1 cellular context compared by ENCODE assay signal in the genomic region with DNA sequence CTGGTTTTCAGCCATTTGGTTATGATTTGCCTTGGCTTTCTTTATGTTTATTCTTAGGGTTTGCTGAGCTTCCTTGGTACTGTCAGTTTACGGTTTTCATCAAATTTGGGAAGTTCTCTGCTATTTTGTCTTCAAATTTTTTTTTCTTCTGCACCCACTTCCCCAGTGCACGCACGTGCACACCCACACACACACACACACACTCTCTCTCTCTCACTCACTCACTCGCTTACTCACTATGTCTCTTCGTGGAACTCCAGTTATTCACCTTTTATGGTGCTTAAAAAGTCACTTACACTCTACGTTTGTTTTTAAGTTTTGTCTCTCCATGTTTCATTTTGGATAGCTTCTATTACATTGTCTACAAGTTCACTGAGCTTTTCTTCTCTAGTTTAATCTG.
TF ChIP-seq lines count a peak whose summit lies in the region.

No MANE protein-coding gene starts in this region.

TF ChIP-seq in K562, 482 proteins besides CTCF, POLR2A, EP300 and RAD21 (continued from another document and continues in another):
- TF ChIP-seq, protein P1, sequence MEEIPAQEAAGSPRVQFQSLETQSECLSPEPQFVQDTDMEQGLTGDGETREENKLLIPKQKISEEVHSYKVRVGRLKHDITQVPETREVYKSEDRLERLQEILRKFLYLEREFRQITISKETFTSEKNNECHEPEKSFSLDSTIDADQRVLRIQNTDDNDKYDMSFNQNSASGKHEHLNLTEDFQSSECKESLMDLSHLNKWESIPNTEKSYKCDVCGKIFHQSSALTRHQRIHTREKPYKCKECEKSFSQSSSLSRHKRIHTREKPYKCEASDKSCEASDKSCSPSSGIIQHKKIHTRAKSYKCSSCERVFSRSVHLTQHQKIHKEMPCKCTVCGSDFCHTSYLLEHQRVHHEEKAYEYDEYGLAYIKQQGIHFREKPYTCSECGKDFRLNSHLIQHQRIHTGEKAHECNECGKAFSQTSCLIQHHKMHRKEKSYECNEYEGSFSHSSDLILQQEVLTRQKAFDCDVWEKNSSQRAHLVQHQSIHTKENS (CRISPR knock-in tag; IDR thresholded peaks at IDR 0.05), result no peak
- TF ChIP-seq BACH1 (tag; IDR thresholded peaks at IDR 0.05), result no peak
- no peak for TF ChIP-seq EZH2 (IDR thresholded peaks at IDR 0.05; ENCODE audit: borderline replicate concordance, low read depth, low read length)
- no peak for TF ChIP-seq CTBP1 (IDR thresholded peaks at IDR 0.05; ENCODE audit: borderline replicate concordance)
- no peak for TF ChIP-seq E2F3 (CRISPR knock-in tag; IDR thresholded peaks at IDR 0.05)
- TF ChIP-seq ATF1 (CRISPR knock-in tag; IDR thresholded peaks at IDR 0.05), result no peak
- no peak for TF ChIP-seq ATF1 (tag; IDR thresholded peaks at IDR 0.05)
- TF ChIP-seq SP1 (CRISPR knock-in tag; IDR thresholded peaks at IDR 0.05), result no peak
- no peak for TF ChIP-seq PHB2 (IDR thresholded peaks at IDR 0.05; ENCODE audit: low read depth)
- no peak for TF ChIP-seq MIER1 (IDR thresholded peaks at IDR 0.05; ENCODE audit: low read depth)
- TF ChIP-seq MYC (IDR thresholded peaks at IDR 0.05; ENCODE audit: low read depth, low read length), result no peak
- TF ChIP-seq MYC (CRISPR knock-in tag; IDR thresholded peaks at IDR 0.05; ENCODE audit: borderline replicate concordance, low read depth), result no peak
- TF ChIP-seq CEBPG (CRISPR knock-in tag; IDR thresholded peaks at IDR 0.05), result no peak
- TF ChIP-seq CEBPG (tag; conservative IDR thresholded peaks at IDR 0.05 in 1 of 2, IDR thresholded peaks at IDR 0.05 in 1 of 2), result no peak
- TF ChIP-seq ZNF41 (CRISPR knock-in tag; conservative IDR thresholded peaks at IDR 0.05), result no peak
- TF ChIP-seq EGR1 (conservative IDR thresholded peaks at IDR 0.05), result peak; percentile 88
- peak; percentile 8; the same call in 1 of the 2 replicates for TF ChIP-seq JUND (IDR thresholded peaks at IDR 0.05; ENCODE audit: borderline replicate concordance, low read depth, low read length)
- TF ChIP-seq JUND (tag; IDR thresholded peaks at IDR 0.05; ENCODE audit: borderline replicate concordance, low read depth, low read length), result no peak
- no peak for TF ChIP-seq ZBTB12 (CRISPR knock-in tag; IDR thresholded peaks at IDR 0.05)
- no peak for TF ChIP-seq TAF7 (tag; IDR thresholded peaks at IDR 0.05)
- no peak for TF ChIP-seq SRSF9 (IDR thresholded peaks at IDR 0.05; ENCODE audit: borderline replicate concordance, low read depth, low read length)
- TF ChIP-seq, protein P2, sequence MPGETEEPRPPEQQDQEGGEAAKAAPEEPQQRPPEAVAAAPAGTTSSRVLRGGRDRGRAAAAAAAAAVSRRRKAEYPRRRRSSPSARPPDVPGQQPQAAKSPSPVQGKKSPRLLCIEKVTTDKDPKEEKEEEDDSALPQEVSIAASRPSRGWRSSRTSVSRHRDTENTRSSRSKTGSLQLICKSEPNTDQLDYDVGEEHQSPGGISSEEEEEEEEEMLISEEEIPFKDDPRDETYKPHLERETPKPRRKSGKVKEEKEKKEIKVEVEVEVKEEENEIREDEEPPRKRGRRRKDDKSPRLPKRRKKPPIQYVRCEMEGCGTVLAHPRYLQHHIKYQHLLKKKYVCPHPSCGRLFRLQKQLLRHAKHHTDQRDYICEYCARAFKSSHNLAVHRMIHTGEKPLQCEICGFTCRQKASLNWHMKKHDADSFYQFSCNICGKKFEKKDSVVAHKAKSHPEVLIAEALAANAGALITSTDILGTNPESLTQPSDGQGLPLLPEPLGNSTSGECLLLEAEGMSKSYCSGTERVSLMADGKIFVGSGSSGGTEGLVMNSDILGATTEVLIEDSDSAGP (CRISPR knock-in tag; IDR thresholded peaks at IDR 0.05), result no peak
- TF ChIP-seq MBD1 (CRISPR knock-in tag; IDR thresholded peaks at IDR 0.05), result no peak
- TF ChIP-seq MLLT1 (IDR thresholded peaks at IDR 0.05), result no peak
- TF ChIP-seq RREB1 (CRISPR knock-in tag; IDR thresholded peaks at IDR 0.05), result no peak
- no peak for TF ChIP-seq HIVEP1 (CRISPR knock-in tag; IDR thresholded peaks at IDR 0.05)
- no peak for TF ChIP-seq ZNF696 (CRISPR knock-in tag; conservative IDR thresholded peaks at IDR 0.05)
- TF ChIP-seq TEAD2 (tag; IDR thresholded peaks at IDR 0.05), result no peak
- TF ChIP-seq FOXA3 (CRISPR knock-in tag; conservative IDR thresholded peaks at IDR 0.05 in 1 of 2, IDR thresholded peaks at IDR 0.05 in 1 of 2), result no peak
- no peak for TF ChIP-seq PPARD (CRISPR knock-in tag; IDR thresholded peaks at IDR 0.05)
- TF ChIP-seq, protein P3, sequence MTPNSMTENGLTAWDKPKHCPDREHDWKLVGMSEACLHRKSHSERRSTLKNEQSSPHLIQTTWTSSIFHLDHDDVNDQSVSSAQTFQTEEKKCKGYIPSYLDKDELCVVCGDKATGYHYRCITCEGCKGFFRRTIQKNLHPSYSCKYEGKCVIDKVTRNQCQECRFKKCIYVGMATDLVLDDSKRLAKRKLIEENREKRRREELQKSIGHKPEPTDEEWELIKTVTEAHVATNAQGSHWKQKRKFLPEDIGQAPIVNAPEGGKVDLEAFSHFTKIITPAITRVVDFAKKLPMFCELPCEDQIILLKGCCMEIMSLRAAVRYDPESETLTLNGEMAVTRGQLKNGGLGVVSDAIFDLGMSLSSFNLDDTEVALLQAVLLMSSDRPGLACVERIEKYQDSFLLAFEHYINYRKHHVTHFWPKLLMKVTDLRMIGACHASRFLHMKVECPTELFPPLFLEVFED (CRISPR knock-in tag; conservative IDR thresholded peaks at IDR 0.05), result no peak; the same call in 1 of the 2 replicates
- TF ChIP-seq GTF2A2 (tag; IDR thresholded peaks at IDR 0.05), result no peak
- TF ChIP-seq BRD9 (IDR thresholded peaks at IDR 0.05; ENCODE audit: low read depth, partially characterized antibody), result no peak
- TF ChIP-seq CXXC5 (CRISPR knock-in tag; IDR thresholded peaks at IDR 0.05), result peak; percentile 22; the same call in 1 of the 2 replicates
- TF ChIP-seq, protein P4, sequence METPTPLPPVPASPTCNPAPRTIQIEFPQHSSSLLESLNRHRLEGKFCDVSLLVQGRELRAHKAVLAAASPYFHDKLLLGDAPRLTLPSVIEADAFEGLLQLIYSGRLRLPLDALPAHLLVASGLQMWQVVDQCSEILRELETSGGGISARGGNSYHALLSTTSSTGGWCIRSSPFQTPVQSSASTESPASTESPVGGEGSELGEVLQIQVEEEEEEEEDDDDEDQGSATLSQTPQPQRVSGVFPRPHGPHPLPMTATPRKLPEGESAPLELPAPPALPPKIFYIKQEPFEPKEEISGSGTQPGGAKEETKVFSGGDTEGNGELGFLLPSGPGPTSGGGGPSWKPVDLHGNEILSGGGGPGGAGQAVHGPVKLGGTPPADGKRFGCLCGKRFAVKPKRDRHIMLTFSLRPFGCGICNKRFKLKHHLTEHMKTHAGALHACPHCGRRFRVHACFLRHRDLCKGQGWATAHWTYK (CRISPR knock-in tag; IDR thresholded peaks at IDR 0.05), result no peak
- TF ChIP-seq PHB (CRISPR knock-in tag; IDR thresholded peaks at IDR 0.05), result no peak
- 0 out of 2 replicates have a peak, but pooled peaks have one; percentile 37 for TF ChIP-seq SMARCE1 (IDR thresholded peaks at IDR 0.05)
- TF ChIP-seq CSDE1 (IDR thresholded peaks at IDR 0.05), result no peak
- TF ChIP-seq MEIS2 (IDR thresholded peaks at IDR 0.05; ENCODE audit: partially characterized antibody), result no peak
- TF ChIP-seq MED1 (CRISPR knock-in tag; IDR thresholded peaks at IDR 0.05; ENCODE audit: borderline replicate concordance), result no peak
- no peak for TF ChIP-seq ZNF830 (CRISPR knock-in tag; IDR thresholded peaks at IDR 0.05)
- TF ChIP-seq, protein P5, sequence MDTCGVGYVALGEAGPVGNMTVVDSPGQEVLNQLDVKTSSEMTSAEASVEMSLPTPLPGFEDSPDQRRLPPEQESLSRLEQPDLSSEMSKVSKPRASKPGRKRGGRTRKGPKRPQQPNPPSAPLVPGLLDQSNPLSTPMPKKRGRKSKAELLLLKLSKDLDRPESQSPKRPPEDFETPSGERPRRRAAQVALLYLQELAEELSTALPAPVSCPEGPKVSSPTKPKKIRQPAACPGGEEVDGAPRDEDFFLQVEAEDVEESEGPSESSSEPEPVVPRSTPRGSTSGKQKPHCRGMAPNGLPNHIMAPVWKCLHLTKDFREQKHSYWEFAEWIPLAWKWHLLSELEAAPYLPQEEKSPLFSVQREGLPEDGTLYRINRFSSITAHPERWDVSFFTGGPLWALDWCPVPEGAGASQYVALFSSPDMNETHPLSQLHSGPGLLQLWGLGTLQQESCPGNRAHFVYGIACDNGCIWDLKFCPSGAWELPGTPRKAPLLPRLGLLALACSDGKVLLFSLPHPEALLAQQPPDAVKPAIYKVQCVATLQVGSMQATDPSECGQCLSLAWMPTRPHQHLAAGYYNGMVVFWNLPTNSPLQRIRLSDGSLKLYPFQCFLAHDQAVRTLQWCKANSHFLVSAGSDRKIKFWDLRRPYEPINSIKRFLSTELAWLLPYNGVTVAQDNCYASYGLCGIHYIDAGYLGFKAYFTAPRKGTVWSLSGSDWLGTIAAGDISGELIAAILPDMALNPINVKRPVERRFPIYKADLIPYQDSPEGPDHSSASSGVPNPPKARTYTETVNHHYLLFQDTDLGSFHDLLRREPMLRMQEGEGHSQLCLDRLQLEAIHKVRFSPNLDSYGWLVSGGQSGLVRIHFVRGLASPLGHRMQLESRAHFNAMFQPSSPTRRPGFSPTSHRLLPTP (IDR thresholded peaks at IDR 0.05; ENCODE audit: borderline replicate concordance, extremely low read depth, insufficient read length), result no peak
- TF ChIP-seq NR2F6 (CRISPR knock-in tag; IDR thresholded peaks at IDR 0.05), result no peak
